10 cellular contexts compared by ENCODE assay signal in the genomic region with DNA sequence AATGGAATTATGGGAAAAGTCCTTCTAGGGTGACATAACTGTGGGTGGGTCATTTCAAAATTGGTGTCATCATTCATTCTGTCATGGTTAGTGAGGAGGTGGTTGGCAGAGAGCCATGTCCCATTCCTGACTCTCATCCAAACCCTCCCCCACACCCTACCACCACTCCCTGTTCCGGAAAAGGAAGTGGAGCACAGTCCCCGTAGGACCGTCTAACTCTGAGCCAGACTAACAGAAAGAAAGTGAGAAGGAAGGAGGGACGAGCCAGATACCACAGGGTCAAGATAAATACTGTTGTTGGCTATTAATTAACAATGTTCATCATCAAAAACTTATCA. TPM values are rescaled to one million over a fixed set of nuclear protein-coding genes. Genes with fewer than 3 reads are reported as not detected.
DNase-seq lines count a peak whose midpoint lies in the region; ATAC-seq and TF ChIP-seq lines count a peak whose summit lies in the region.
"Had no signal": no experiment of that assay in that cellular context is flagged by ENCODE, and none has a peak within 500 bp of the region (broad histone marks: within the 10 kb centered on the region; RNA-seq: fewer than 3 reads in every experiment).

No MANE protein-coding gene starts in this region.

- H3K36me3 ChIP-seq in RWPE2 (ENCODE audit: low read depth) (no peaks in the 10 kb centered on the region), gastrocnemius medialis (no peaks in the 10 kb centered on the region)

- TF ChIP-seq CTCF in RWPE2 (IDR thresholded peaks at IDR 0.05; ENCODE audit: poor library complexity, severe bottlenecking) (no peak), foreskin fibroblast (IDR thresholded peaks at IDR 0.05; ENCODE audit: low read depth, low read length) (no peak), gastrocnemius medialis (IDR thresholded peaks at IDR 0.05 in 4 of 5, conservative IDR thresholded peaks at IDR 0.05 in 1 of 5) (no peak)

- H3K4me3 ChIP-seq in RWPE2 (ENCODE audit: severe bottlenecking) (no peak overlapping the region), foreskin fibroblast (ENCODE audit: low read depth in 1 of 2, low read length in 2 of 2) (no peak overlapping the region), gastrocnemius medialis (no peak overlapping the region)

- POLR2A ChIA-PET in HEK293T (lab: Yijun Ruan, JAX): interaction anchor here (1.0 kb wide), 1 partner anchor 54 kb away, joined by 3 read pairs; no protein-coding TSS in a partner anchor

- peaks cover 8% of the 10 kb centered on the region for H3K4me1 Mint-ChIP-seq in activated T-cell treated with anti-CD3 and anti-CD28 coated beads, Interleukin-2, amount 50 U/mL, for 4 hours (ENCODE audit: low read depth)

- H3K36me3 Mint-ChIP-seq in activated T-cell treated with anti-CD3 and anti-CD28 coated beads, Interleukin-2, amount 50 U/mL, for 4 hours (ENCODE audit: insufficient read depth): no peaks in the 10 kb centered on the region

- H3K4me3 Mint-ChIP-seq in activated T-cell treated with anti-CD3 and anti-CD28 coated beads, Interleukin-2, amount 50 U/mL, for 4 hours: no peak overlapping the region
- H3K4me3 Mint-ChIP-seq: activated naive CD8-positive, alpha-beta T cell treated with anti-CD3 and anti-CD28 coated beads, Interleukin-2, amount 50 U/mL, for 24 hours had no signal

- peak overlapping the region; percentile 59 for H3K27ac ChIP-seq in RWPE2 (ENCODE audit: poor library complexity, severe bottlenecking)
- H3K27ac ChIP-seq in gastrocnemius medialis: no peak overlapping the region

- H3K9me3 ChIP-seq in RWPE2 (ENCODE audit: severe bottlenecking) (no peaks in the 10 kb centered on the region), gastrocnemius medialis (no peaks in the 10 kb centered on the region)

- ATAC-seq in RWPE2 (ENCODE audit: low read depth) (peak; percentile 68), gastrocnemius medialis (no peak), HG02678 (IDR thresholded peaks at IDR 0.05; ENCODE audit: unreplicated experiment) (no peak), GM18519 (IDR thresholded peaks at IDR 0.05; ENCODE audit: low FRiP score, unreplicated experiment) (no peak)
- ATAC-seq in activated T-cell treated with anti-CD3 and anti-CD28 coated beads, Interleukin-2, amount 50 U/mL, for 4 hours: no peak
- ATAC-seq: activated naive CD8-positive, alpha-beta T cell treated with anti-CD3 and anti-CD28 coated beads, Interleukin-2, amount 50 U/mL, for 24 hours had no signal

- H3K27me3 ChIP-seq in RWPE2 (ENCODE audit: insufficient read depth, poor library complexity, severe bottlenecking) (no peaks in the 10 kb centered on the region), gastrocnemius medialis (peaks cover 0 to 14% (median 0%) of the 10 kb centered on the region in 3 donors)

- peaks cover 32% of the 10 kb centered on the region for H3K27me3 Mint-ChIP-seq in activated T-cell treated with anti-CD3 and anti-CD28 coated beads, Interleukin-2, amount 50 U/mL, for 4 hours (ENCODE audit: low read depth)

- peak; percentile 35 for DNase-seq in HEK293T (ENCODE audit: extremely low spot score)
- DNase-seq in RWPE2 (ENCODE audit: low spot score): no peak
- peak; percentile 7 to 8 for DNase-seq in foreskin fibroblast
- DNase-seq in gastrocnemius medialis: peak; percentile 8 to 19
- DNase-seq in activated T-cell treated with anti-CD3 and anti-CD28 coated beads, Interleukin-2, amount 50 U/mL, for 4 hours: no peak
- DNase-seq in NCI-H187 (lab: John Stamatoyannopoulos, UW): no peak
- DNase-seq: activated naive CD8-positive, alpha-beta T cell treated with anti-CD3 and anti-CD28 coated beads, Interleukin-2, amount 50 U/mL, for 24 hours; NCI-H526 had no signal

- no peaks in the 10 kb centered on the region for H3K9me3 Mint-ChIP-seq in activated T-cell treated with anti-CD3 and anti-CD28 coated beads, Interleukin-2, amount 50 U/mL, for 4 hours
- H3K9me3 Mint-ChIP-seq: activated naive CD8-positive, alpha-beta T cell treated with anti-CD3 and anti-CD28 coated beads, Interleukin-2, amount 50 U/mL, for 24 hours had no signal

- peaks cover 23% of the 10 kb centered on the region for H3K4me1 ChIP-seq in RWPE2 (ENCODE audit: insufficient read depth, poor library complexity, severe bottlenecking)
- peaks cover 0 to 6% of the 10 kb centered on the region in 2 donors for H3K4me1 ChIP-seq in gastrocnemius medialis

- intact Hi-C loops in gastrocnemius medialis (cut with DNase I; ENCODE audit: low total_unique reads): no loop called here

- TF ChIP-seq POLR2A in gastrocnemius medialis (IDR thresholded peaks at IDR 0.05): no peak

- CTCF ChIA-PET in HEK293T (lab: Yijun Ruan, JAX): no interaction called here

- in situ Hi-C loops in gastrocnemius medialis (cut with MboI; ENCODE audit: low sequenced_read_pairs in 4 of 4): loop anchor here in 1 of 4 donors (25.0 kb wide), 1 partner anchor 319 kb away; the partner anchor contains the start of gene HLA-G

TF ChIP-seq in HEK293T, 16 proteins besides CTCF, POLR2A, EP300 and RAD21:
- TF ChIP-seq PKNOX1 (IDR thresholded peaks at IDR 0.05): peak; percentile 79
- no peak for TF ChIP-seq FOXK2 (IDR thresholded peaks at IDR 0.05)
- no peak for TF ChIP-seq FOXM1 (IDR thresholded peaks at IDR 0.05; ENCODE audit: borderline replicate concordance)

RNA-seq across cellular contexts. Expression of gene TRIM10, which starts 4.8 kb away (rescaled TPM):
- total RNA-seq in gastrocnemius medialis: not detected
- total RNA-seq in activated T-cell treated with anti-CD3 and anti-CD28 coated beads, Interleukin-2, amount 50 U/mL, for 4 hours: not detected

RNA-seq across cellular contexts. Expression of gene TRIM15, which starts 7.1 kb away (rescaled TPM):
- under 1 TPM in 1 of 4 donors, not detected in 3; 0.12 TPM for total RNA-seq in gastrocnemius medialis
- total RNA-seq in activated T-cell treated with anti-CD3 and anti-CD28 coated beads, Interleukin-2, amount 50 U/mL, for 4 hours: under 1 TPM in 1 of 3 donors, not detected in 2; 0.15 TPM

RNA-seq across cellular contexts. Expression of gene TRIM40, which starts 20.3 kb away (rescaled TPM):
- total RNA-seq in gastrocnemius medialis: not detected
- total RNA-seq in activated T-cell treated with anti-CD3 and anti-CD28 coated beads, Interleukin-2, amount 50 U/mL, for 4 hours: not detected

RNA-seq across cellular contexts. Expression of gene TRIM31, which starts 43.3 kb away (rescaled TPM):
- under 1 TPM in 1 of 4 donors, not detected in 3; 0.39 TPM for total RNA-seq in gastrocnemius medialis
- not detected for total RNA-seq in activated T-cell treated with anti-CD3 and anti-CD28 coated beads, Interleukin-2, amount 50 U/mL, for 4 hours

RNA-seq across cellular contexts. Expression of gene TRIM26, which starts 57.0 kb away (rescaled TPM):
- 10 to 100 TPM; 22.8 to 30.9 (median 25.1) TPM for total RNA-seq in gastrocnemius medialis
- 10 to 100 TPM; 57.1 to 72.5 (median 61.6) TPM for total RNA-seq in activated T-cell treated with anti-CD3 and anti-CD28 coated beads, Interleukin-2, amount 50 U/mL, for 4 hours

Comparison
In these comparisons a context has a peak if more than half of its experiments do, and no peak if none do; other contexts are left out.
1. DNase-seq: peak in HEK293T (single experiment), foreskin fibroblast (2 of 2) and gastrocnemius medialis (2 of 2); none in RWPE2 (single experiment), activated T-cell treated with anti-CD3 and anti-CD28 coated beads, Interleukin-2, amount 50 U/mL, for 4 hours (single experiment) and NCI-H187 (0 of 2).